ENCODE assay signal across 6 cellular contexts in the genomic region with DNA sequence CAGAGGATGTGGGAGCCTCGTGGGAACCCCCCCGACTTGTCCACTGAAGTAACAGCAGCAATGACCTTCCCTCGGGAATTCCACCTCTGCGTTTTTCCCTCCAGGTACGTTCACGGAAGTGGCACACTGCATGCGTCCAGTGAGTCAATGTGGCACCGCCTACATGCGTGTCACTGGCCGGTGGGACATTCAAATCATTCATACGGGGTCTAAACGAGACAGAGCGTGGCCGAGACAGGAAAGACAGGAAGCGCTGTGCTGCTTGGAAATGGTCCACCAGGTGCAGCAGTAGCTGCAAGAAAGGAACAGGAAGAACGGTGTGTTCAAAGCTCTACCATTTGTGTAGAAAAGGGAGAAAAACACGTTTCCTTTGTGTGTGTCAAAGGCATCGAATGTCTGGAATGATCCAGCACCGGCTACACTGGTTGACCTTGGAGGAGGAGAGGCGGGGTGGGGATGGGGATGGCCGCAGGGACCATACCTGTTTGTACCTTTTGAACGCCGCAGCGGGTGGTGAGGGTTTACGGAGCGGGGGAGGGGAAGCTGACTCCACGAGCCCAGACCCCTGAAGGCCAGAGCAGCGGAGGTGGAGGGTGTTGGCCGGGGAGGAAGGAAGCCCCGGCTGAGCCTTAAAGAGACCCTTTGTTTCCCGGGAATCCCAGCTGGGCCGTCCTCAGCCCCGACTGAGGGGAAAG. TPM values are rescaled to one million over a fixed set of nuclear protein-coding genes. Genes with fewer than 3 reads are reported as not detected.
DNase-seq lines count a peak whose midpoint lies in the region; ATAC-seq and TF ChIP-seq lines count a peak whose summit lies in the region.

No MANE protein-coding gene starts in this region.

- DNase-seq in stimulated activated CD4-positive, alpha-beta T cell treated with anti-CD3 and anti-CD28 coated beads, Interleukin-15, amount 100 ng/mL, for 24 hours, result peak; percentile 62
- no peak for DNase-seq in stimulated activated CD4-positive, alpha-beta T cell treated with anti-CD3 and anti-CD28 coated beads, Interleukin-2, amount 100 ng/mL, for 48 hours
- DNase-seq in ecto neural progenitor cell (ENCODE audit: low spot score), result peak; percentile 65
- no peak for DNase-seq in retinal pigment epithelial cell (ENCODE audit: low read depth)
- DNase-seq in A172 (ENCODE audit: low spot score), result no peak

- ATAC-seq in GM18873 (IDR thresholded peaks at IDR 0.05; ENCODE audit: low FRiP score, unreplicated experiment), result no peak

- H3K4me3 ChIP-seq in retinal pigment epithelial cell (ENCODE audit: low read length), result peak overlapping the region; percentile 65

- TF ChIP-seq CTCF in retinal pigment epithelial cell (conservative IDR thresholded peaks at IDR 0.05; ENCODE audit: low read depth, low read length), result no peak

RNA-seq across cellular contexts. Expression of a gene that starts 1.7 kb away (rescaled TPM):
- total RNA-seq in A172 (2014; rRNA removed; shearing (Covaris generic)), result 46.6 and 58.5 TPM in 2 replicates

RNA-seq across cellular contexts. Expression of a gene that starts 13.1 kb away (rescaled TPM):
- total RNA-seq in A172 (2014; rRNA removed; shearing (Covaris generic)), result 234 and 252 TPM in 2 replicates

RNA-seq across cellular contexts. Expression of a gene that starts 13.5 kb away (rescaled TPM):
- total RNA-seq in A172 (2014; rRNA removed; shearing (Covaris generic)), result 161 and 179 TPM in 2 replicates

RNA-seq across cellular contexts. Expression of a gene that starts 18.2 kb away (rescaled TPM):
- 8.1 and 12.5 TPM in 2 replicates for total RNA-seq in A172 (2014; rRNA removed; shearing (Covaris generic))

RNA-seq across cellular contexts. Expression of a gene that starts 30.9 kb away (rescaled TPM):
- total RNA-seq in A172 (2014; rRNA removed; shearing (Covaris generic)), result 39.0 and 50.5 TPM in 2 replicates

Comparison
In these comparisons a context has a peak if more than half of its experiments do, and no peak if none do; other contexts are left out.
1. DNase-seq: peak in stimulated activated CD4-positive, alpha-beta T cell treated with anti-CD3 and anti-CD28 coated beads, Interleukin-15, amount 100 ng/mL, for 24 hours (single experiment) and ecto neural progenitor cell (single experiment); none in stimulated activated CD4-positive, alpha-beta T cell treated with anti-CD3 and anti-CD28 coated beads, Interleukin-2, amount 100 ng/mL, for 48 hours (0 of 2), retinal pigment epithelial cell (single experiment) and A172 (single experiment).